In the genomic region with DNA sequence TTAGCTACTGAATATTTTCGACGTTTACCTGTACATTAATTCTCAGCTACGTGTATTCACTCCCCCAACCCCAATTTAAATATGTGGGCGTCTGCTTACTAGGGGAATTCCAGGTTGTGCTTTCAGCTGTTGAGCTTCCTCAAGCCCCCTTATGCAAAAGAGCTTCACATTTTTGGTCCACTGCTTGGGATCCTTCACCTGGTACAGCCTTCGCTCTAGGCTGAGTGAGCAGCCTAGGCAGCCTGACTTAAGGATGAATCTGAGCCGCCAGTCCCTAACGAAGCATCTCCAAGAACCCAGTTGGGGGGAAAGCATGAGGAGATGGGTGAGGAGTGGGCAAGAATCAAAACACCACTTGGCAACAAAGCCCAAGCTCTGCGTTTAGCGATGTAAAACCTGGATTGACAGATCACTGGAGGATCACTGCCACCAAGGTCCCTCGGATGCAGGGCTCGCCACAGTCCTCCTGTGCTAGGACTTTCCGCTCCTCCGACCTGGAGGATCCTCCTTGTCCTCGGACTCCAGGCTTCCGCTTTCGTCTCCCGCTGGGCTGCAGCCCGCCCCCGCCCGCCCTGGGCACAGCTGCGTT, we compare ENCODE assay signal across 8 cellular contexts. TPM values are rescaled to one million over a fixed set of nuclear protein-coding genes. Genes with fewer than 3 reads are reported as not detected.
DNase-seq lines count a peak whose midpoint lies in the region; ATAC-seq and TF ChIP-seq lines count a peak whose summit lies in the region.

No MANE protein-coding gene starts in this region.

- H2BK20ac ChIP-seq in IMR-90 (ENCODE audit: low read depth, low read length) = peak overlapping the region; percentile 79

- TF ChIP-seq POLR2A in IMR-90 (IDR thresholded peaks at IDR 0.05; ENCODE audit: low read depth, low read length) = no peak

- peak overlapping the region; percentile 99 for H3K56ac ChIP-seq in IMR-90 (ENCODE audit: extremely low read depth, insufficient read depth, low read length)

- H3K18ac ChIP-seq in IMR-90 (ENCODE audit: low read depth, low read length) = peak overlapping the region; percentile 98

- H4K5ac ChIP-seq in IMR-90 (ENCODE audit: low read depth, low read length) = peak overlapping the region; percentile 91

- H4K20me1 ChIP-seq in IMR-90 (ENCODE audit: insufficient read depth, low read length) = peaks cover 48% of the 10 kb centered on the region; the same call in 1 of the 2 replicates

- H3K4me3 ChIP-seq in IMR-90 (ENCODE audit: insufficient read depth, low read depth, low read length) = peak overlapping the region; percentile 97

- peak overlapping the region; percentile 99 for H3K4ac ChIP-seq in IMR-90 (ENCODE audit: low read depth, low read length)

- peaks cover 4 to 59% of the 10 kb centered on the region in 2 experiments for H3K79me1 ChIP-seq in IMR-90 (ENCODE audit: low read depth in 1 of 2, low read length in 2 of 2)

- no TSS peak for BruUV-seq in IMR-90 (replicated peaks; lab: Mats Ljungman, UMichigan)

- ATAC-seq in IMR-90 (ENCODE audit: low read depth) = no peak

- H3K36me3 ChIP-seq in IMR-90 (ENCODE audit: control insufficient read depth, insufficient read depth, low read length) = peaks cover 5% of the 10 kb centered on the region

- no peak for TF ChIP-seq RAD21 in IMR-90 (IDR thresholded peaks at IDR 0.05; ENCODE audit: low read length)

- peak overlapping the region; percentile 79 for H2BK120ac ChIP-seq in IMR-90 (ENCODE audit: low read depth, low read length)

- H3K4me1 ChIP-seq in IMR-90 (ENCODE audit: control insufficient read depth, insufficient read depth, low read length) = peaks cover 6% of the 10 kb centered on the region

- CTCF ChIA-PET in IMR-90 (lab: Yijun Ruan, JAX) = interaction anchor here (1.3 kb wide), 1 partner anchor 331 kb away, joined by 4 read pairs; no protein-coding TSS in a partner anchor

- DNase-seq in NCI-H2081 (lab: John Stamatoyannopoulos, UW) (peak; percentile 26 to 37), NCI-H2081 treated with DMSO at 0.1 percent for 48 hours (lab: John Stamatoyannopoulos, UW) (no peak), IMR-90 (peak; percentile 18), amniotic epithelial cell (ENCODE audit: low read depth) (peak; percentile 10), kidney glomerular epithelial cell (lab: John Stamatoyannopoulos, UW) (peak; percentile 54), superior temporal gyrus (ENCODE audit: extremely low spot score) (peak; percentile 51), COR-L47 (lab: John Stamatoyannopoulos, UW) (no peak), AG08395 (ENCODE audit: low spot score) (no peak)

- POLR2A ChIA-PET in IMR-90 (lab: Charles Lee; ENCODE audit: unreplicated experiment) = interaction anchor here (0.6 kb wide), 2 partner anchors 276 to 301 kb away, joined by 5 to 8 read pairs; no protein-coding TSS in a partner anchor

- intact Hi-C loops in IMR-90 (cut with micrococcal nuclease) = loop anchor here (5.0 kb wide), 1 partner anchor 1087 kb away; no protein-coding TSS in a partner anchor

- peak overlapping the region; percentile 100 for H3K23ac ChIP-seq in IMR-90 (ENCODE audit: low read depth, low read length)

- peak overlapping the region; percentile 93 for H2AFZ ChIP-seq in IMR-90 (replicated peaks; ENCODE audit: low read length, poor library complexity)

- dilution Hi-C loops in IMR-90 (cut with HindIII; ENCODE audit: low sequenced_read_pairs, unreplicated experiment) = no loop called here

- H3K9me3 ChIP-seq in IMR-90 (ENCODE audit: control insufficient read depth, insufficient read depth, low read length) = no peaks in the 10 kb centered on the region

- no peak for TF ChIP-seq CTCF in IMR-90 (conservative IDR thresholded peaks at IDR 0.05; ENCODE audit: low read depth, low read length)

- no peaks in the 10 kb centered on the region for H3K27me3 ChIP-seq in IMR-90 (ENCODE audit: control insufficient read depth, insufficient read depth, low read length)

- H2BK15ac ChIP-seq in IMR-90 (ENCODE audit: low read depth, low read length) = peak overlapping the region; percentile 80; the same call in 2 of the 3 replicates

- in situ Hi-C loops in IMR-90 (cut with MboI; ENCODE audit: low sequenced_read_pairs) = no loop called here

- peak overlapping the region; percentile 100 for H3K14ac ChIP-seq in IMR-90 (replicated peaks; ENCODE audit: low read depth, low read length)

- peaks cover 11% of the 10 kb centered on the region for H3K9me1 ChIP-seq in IMR-90 (ENCODE audit: insufficient read depth, low read length)

- H3K4me2 ChIP-seq in IMR-90 (ENCODE audit: low read depth, low read length) = peak overlapping the region; percentile 77

- H3K27ac ChIP-seq in IMR-90 (ENCODE audit: insufficient read depth, low read length) = peak overlapping the region; percentile 98

- peak overlapping the region; percentile 98 for H2BK5ac ChIP-seq in IMR-90 (ENCODE audit: low read depth, low read length, poor library complexity, severe bottlenecking)

- WGBS in IMR-90 (ENCODE audit: extremely low coverage in 2 of 2, insufficient read length in 1 of 2), 2 experiments = 0% methylated on average over 3 of the region's 21 CpGs; no CpG with 5 or more reads in 1 of the 2 experiments

- H3K9ac ChIP-seq in IMR-90 (ENCODE audit: low read depth, low read length) = peak overlapping the region; percentile 100

- peak overlapping the region; percentile 99 for H2AK9ac ChIP-seq in IMR-90 (replicated peaks; ENCODE audit: low read depth, low read length, poor library complexity)

- H4K91ac ChIP-seq in IMR-90 (ENCODE audit: insufficient read depth, low read depth, low read length) = peak overlapping the region; percentile 93

- H2AK5ac ChIP-seq in IMR-90 (ENCODE audit: low read depth, low read length) = peak overlapping the region; percentile 98

- peak overlapping the region; percentile 79 to 97 for H4K8ac ChIP-seq in IMR-90 (ENCODE audit: low read depth in 2 of 2, low read length in 2 of 2)

TF ChIP-seq in IMR-90, 13 proteins besides CTCF, POLR2A, EP300 and RAD21:
- TF ChIP-seq, protein P1, sequence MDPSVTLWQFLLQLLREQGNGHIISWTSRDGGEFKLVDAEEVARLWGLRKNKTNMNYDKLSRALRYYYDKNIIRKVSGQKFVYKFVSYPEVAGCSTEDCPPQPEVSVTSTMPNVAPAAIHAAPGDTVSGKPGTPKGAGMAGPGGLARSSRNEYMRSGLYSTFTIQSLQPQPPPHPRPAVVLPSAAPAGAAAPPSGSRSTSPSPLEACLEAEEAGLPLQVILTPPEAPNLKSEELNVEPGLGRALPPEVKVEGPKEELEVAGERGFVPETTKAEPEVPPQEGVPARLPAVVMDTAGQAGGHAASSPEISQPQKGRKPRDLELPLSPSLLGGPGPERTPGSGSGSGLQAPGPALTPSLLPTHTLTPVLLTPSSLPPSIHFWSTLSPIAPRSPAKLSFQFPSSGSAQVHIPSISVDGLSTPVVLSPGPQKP (IDR thresholded peaks at IDR 0.05; ENCODE audit: borderline replicate concordance, low read depth, low read length) = no peak
- TF ChIP-seq RFX5 (IDR thresholded peaks at IDR 0.05; ENCODE audit: low read depth, low read length) (no peak), CHD1 (IDR thresholded peaks at IDR 0.05; ENCODE audit: low read depth, low read length) (0 out of 2 replicates have a peak, but pooled peaks have one; percentile 86), MAFK (IDR thresholded peaks at IDR 0.05; ENCODE audit: low read depth, low read length) (no peak), FOS (IDR thresholded peaks at IDR 0.05; ENCODE audit: low read depth, low read length) (no peak), BHLHE40 (IDR thresholded peaks at IDR 0.05; ENCODE audit: low read depth, low read length) (no peak)

RNA-seq across cellular contexts. Expression of a gene that starts 0.6 kb away (rescaled TPM):
- total RNA-seq in IMR-90 (2012; rRNA removed) = 30.5 and 51.4 TPM in 2 replicates
- polyA plus RNA-seq in IMR-90 (2012; rRNA removed) = 11.2 and 15.3 TPM in 2 replicates
- polyA plus RNA-seq in IMR-90 (2012; cell fraction: cytosol; rRNA removed) = 3.2 and 4.2 TPM in 2 replicates
- 4.7 and 10.9 TPM in 2 replicates for polyA plus RNA-seq in IMR-90 (2012; cell fraction: nucleus; rRNA removed; ENCODE audit: low replicate concordance)

RNA-seq across cellular contexts. Expression of a gene that starts 16.3 kb away (rescaled TPM):
- 16.3 and 23.1 TPM in 2 replicates for total RNA-seq in IMR-90 (2012; rRNA removed)
- 31.3 and 33.5 TPM in 2 replicates for polyA plus RNA-seq in IMR-90 (2012; rRNA removed)
- 22.6 and 25.9 TPM in 2 replicates for polyA plus RNA-seq in IMR-90 (2012; cell fraction: cytosol; rRNA removed)
- polyA plus RNA-seq in IMR-90 (2012; cell fraction: nucleus; rRNA removed; ENCODE audit: low replicate concordance) = 36.7 and 40.2 TPM in 2 replicates

Comparison
In these comparisons a context has a peak if more than half of its experiments do, and no peak if none do; other contexts are left out.
1. DNase-seq: peak in NCI-H2081 (2 of 2), IMR-90 (single experiment), amniotic epithelial cell (single experiment), kidney glomerular epithelial cell (single experiment) and superior temporal gyrus (single experiment); none in NCI-H2081 treated with DMSO at 0.1 percent for 48 hours (single experiment), COR-L47 (single experiment) and AG08395 (single experiment).